In genomic region chr6:131519670-131520436, GRCh38 we compare ENCODE assay signal across 9 cellular contexts. TPM values are rescaled to one million over a fixed set of nuclear protein-coding genes. Genes with fewer than 3 reads are reported as not detected.
A peak's percentile ranks its signal among the peaks of the same experiment; 100 is the strongest.
DNase-seq lines count a peak whose midpoint lies in the region; ATAC-seq, FAIRE-seq and TF ChIP-seq lines count a peak whose summit lies in the region.
"Had no signal": no experiment of that assay in that cellular context is flagged by ENCODE, and none has a peak within 500 bp of the region (broad histone marks: within the 10 kb centered on the region; RNA-seq: fewer than 3 reads in every experiment).

No MANE protein-coding gene starts in this region.

- H2BK15ac ChIP-seq in mesendoderm (replicated peaks; ENCODE audit: low read depth) = peak overlapping the region; percentile 85

- no peak overlapping the region for H3K4me2 ChIP-seq in mesendoderm (ENCODE audit: low read length)

- no peak overlapping the region for H3K27ac ChIP-seq in mesendoderm (ENCODE audit: low read depth, low read length)

- no peaks in the 10 kb centered on the region for H3K79me1 ChIP-seq in mesendoderm (ENCODE audit: low read length)

- no peak overlapping the region for H3K56ac ChIP-seq in mesendoderm (ENCODE audit: low read length)

- H3K4me1 ChIP-seq in mesendoderm (ENCODE audit: control insufficient read depth, low read depth, low read length) = no peaks in the 10 kb centered on the region

- no peak for FAIRE-seq in HTR-8/SVneo (lab: Jason Lieb, UNC)
- FAIRE-seq in bronchial epithelial cell (lab: Jason Lieb, UNC) = no peak

- ATAC-seq in GM21619 (IDR thresholded peaks at IDR 0.05; ENCODE audit: unreplicated experiment) (peak; percentile 97), SK-N-SH treated with all-trans-retinoic acid at 6 μM for 48 hours (peak; percentile 96)

- WGBS in mesendoderm (ENCODE audit: extremely low coverage, insufficient coverage, low lambda C conversion rate) = no CpG with 5 or more reads among the region's 2 CpGs

- H2BK5ac ChIP-seq in mesendoderm (ENCODE audit: low read length) = no peak overlapping the region

- no peak overlapping the region for H3K4me3 ChIP-seq in bronchial epithelial cell (ENCODE audit: low read depth, low read length)
- H3K4me3 ChIP-seq in mesendoderm (ENCODE audit: low read length) = no peak overlapping the region

- H3K9ac ChIP-seq in mesendoderm (ENCODE audit: low read length) = no peak overlapping the region

- DNase-seq in SHP77 (lab: John Stamatoyannopoulos, UW) (peak; percentile 23 to 25), SHP77 treated with DMSO at 0.1 percent for 48 hours (lab: John Stamatoyannopoulos, UW) (no peak), HTR-8/SVneo (ENCODE audit: insufficient read length, low spot score) (peak; percentile 26), bronchial epithelial cell (ENCODE audit: low read depth) (peak; percentile 57), mesendoderm (peak; percentile 87), C1 segment of cervical spinal cord (lab: John Stamatoyannopoulos, UW) (no peak)

- H3K79me2 ChIP-seq in mesendoderm (ENCODE audit: control insufficient read depth, insufficient read depth, low read length) = no peaks in the 10 kb centered on the region

- H4K5ac ChIP-seq in mesendoderm (ENCODE audit: low read length) = no peak overlapping the region

- no peak overlapping the region for H2BK120ac ChIP-seq in mesendoderm (ENCODE audit: low read depth, low read length)

- H3K23ac ChIP-seq in mesendoderm (ENCODE audit: low read length) = no peak overlapping the region

- H3K27me3 ChIP-seq in bronchial epithelial cell (ENCODE audit: control insufficient read depth, insufficient read depth, low read length) (no peaks in the 10 kb centered on the region), mesendoderm (ENCODE audit: insufficient read depth, low read length, poor library complexity) (no peaks in the 10 kb centered on the region)

- H3K4ac ChIP-seq in mesendoderm (ENCODE audit: low read depth, low read length) = no peak overlapping the region

- H3K36me3 ChIP-seq in bronchial epithelial cell (ENCODE audit: control insufficient read depth, insufficient read depth, low read length) (no peaks in the 10 kb centered on the region), mesendoderm (ENCODE audit: control insufficient read depth, insufficient read depth, low read length) (no peaks in the 10 kb centered on the region)

- H3K18ac ChIP-seq in mesendoderm (ENCODE audit: low read length) = no peak overlapping the region

- TF ChIP-seq CTCF in bronchial epithelial cell (IDR thresholded peaks at IDR 0.05; ENCODE audit: insufficient read depth, low read length, severe bottlenecking) = peak; percentile 70

- H2AK5ac ChIP-seq in mesendoderm (ENCODE audit: low read length) = no peak overlapping the region

- H4K8ac ChIP-seq in mesendoderm (ENCODE audit: low read depth, low read length) = no peak overlapping the region

TF ChIP-seq in SK-N-SH treated with all-trans-retinoic acid at 6 μM for 48 hours, 23 proteins besides CTCF, POLR2A, EP300 and RAD21:
- TF ChIP-seq TOX (CRISPR knock-in tag; IDR thresholded peaks at IDR 0.05; ENCODE audit: borderline replicate concordance) = no peak
- TF ChIP-seq GLIS3 (CRISPR knock-in tag; IDR thresholded peaks at IDR 0.05) = no peak
- TF ChIP-seq SNAI2 (CRISPR knock-in tag; IDR thresholded peaks at IDR 0.05) = no peak
- no peak for TF ChIP-seq PPARA (CRISPR knock-in tag; IDR thresholded peaks at IDR 0.05; ENCODE audit: borderline replicate concordance)
- TF ChIP-seq RARB (CRISPR knock-in tag; IDR thresholded peaks at IDR 0.05) = no peak
TF ChIP-seq in SK-N-SH treated with all-trans-retinoic acid at 6 μM for 48 hours: peak in this region for 0.

RNA-seq across cellular contexts. Expression of gene ARG1, which starts 53.2 kb away (rescaled TPM):
- not detected in 2 replicates for total RNA-seq in bronchial epithelial cell
- polyA plus RNA-seq in mesendoderm (2013, experiment 1 of 2) = not detected
- not detected for polyA plus RNA-seq in mesendoderm (2013, experiment 2 of 2)
- total RNA-seq: mononuclear cell had no signal

Comparison
In these comparisons a context has a peak if more than half of its experiments do, and no peak if none do; other contexts are left out.
1. DNase-seq: peak in SHP77 (2 of 2), HTR-8/SVneo (single experiment), bronchial epithelial cell (single experiment) and mesendoderm (single experiment); none in SHP77 treated with DMSO at 0.1 percent for 48 hours (single experiment) and C1 segment of cervical spinal cord (0 of 14).